8 cellular contexts compared by ENCODE assay signal in genomic region chr10:834493-834892, GRCh38.
"Had no signal": no experiment of that assay in that cellular context is flagged by ENCODE, and none has a peak within 500 bp of the region (broad histone marks: within the 10 kb centered on the region; RNA-seq: fewer than 3 reads in every experiment).

No MANE protein-coding gene starts in this region.

- FAIRE-seq: G401.6, GM12878, GM12891, GM12892, GM18507, GM19239 had no signal

- ATAC-seq: GM12878 had no signal

- DNase-seq: GDM1, GF-D8 had no signal

- H3K4me3 ChIP-seq: GM12878 had no signal
